ENCODE assay signal across 8 cellular contexts in the genomic region with DNA sequence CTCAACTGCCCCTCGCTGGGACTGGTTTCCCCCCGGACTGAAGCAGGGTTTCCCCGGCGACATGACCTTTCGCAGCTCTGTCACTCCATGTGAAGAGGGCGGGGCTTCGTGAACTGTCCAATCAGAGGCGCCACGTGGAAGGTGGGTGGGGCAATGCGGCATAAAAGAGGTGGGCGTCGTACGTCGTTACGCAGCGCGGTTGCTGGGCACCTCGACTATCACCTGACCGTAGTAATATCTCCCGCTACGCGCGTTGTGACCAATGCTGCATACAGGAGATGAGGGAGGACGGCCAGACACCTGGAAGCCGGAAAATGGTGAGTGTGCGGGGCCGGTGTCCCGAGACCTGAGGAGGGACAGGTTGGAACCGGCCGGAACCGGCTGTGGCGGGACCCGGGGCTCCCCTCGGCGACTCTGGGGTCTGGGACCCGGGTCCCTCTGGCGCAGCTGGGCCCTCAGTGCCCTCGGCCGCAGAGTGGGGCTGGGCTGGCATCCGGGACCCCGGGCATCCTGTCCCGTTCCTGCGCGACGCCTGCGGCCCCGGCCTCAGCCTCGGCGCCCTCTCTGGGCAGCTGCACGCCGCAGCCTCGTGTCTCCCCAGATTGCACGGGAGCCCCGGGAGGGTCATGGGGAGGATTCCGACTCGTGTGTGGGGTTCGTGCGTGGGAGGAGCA. TPM values are rescaled to one million over a fixed set of nuclear protein-coding genes. Genes with fewer than 3 reads are reported as not detected.
A peak's percentile ranks its signal among the peaks of the same experiment; 100 is the strongest.
DNase-seq lines count a peak whose midpoint lies in the region; ATAC-seq and TF ChIP-seq lines count a peak whose summit lies in the region.

No MANE protein-coding gene starts in this region.

- no peaks in the 10 kb centered on the region for H3K27me3 ChIP-seq in mesendoderm (ENCODE audit: insufficient read depth, low read length, poor library complexity)

- no peak overlapping the region for H3K23ac ChIP-seq in mesendoderm (ENCODE audit: low read length)

- peak overlapping the region; percentile 67 for H3K9ac ChIP-seq in mesendoderm (ENCODE audit: low read length)

- peak overlapping the region; percentile 25 for H3K4me3 ChIP-seq in HEK293 (ENCODE audit: low read depth, low read length)
- H3K4me3 ChIP-seq in mesendoderm (ENCODE audit: low read length) = peak overlapping the region; percentile 55

- H3K9me3 ChIP-seq in HEK293 (ENCODE audit: control insufficient read depth, insufficient read depth, low read depth, low read length) = no peaks in the 10 kb centered on the region

- H3K36me3 ChIP-seq in HEK293 (ENCODE audit: control insufficient read depth in 2 of 2, insufficient read depth in 1 of 2, low read length in 2 of 2) (peaks cover 0 to 29% of the 10 kb centered on the region in 2 experiments; a peak in 2 of 3 replicates), mesendoderm (ENCODE audit: control insufficient read depth, insufficient read depth, low read length) (no peaks in the 10 kb centered on the region)

- H2BK15ac ChIP-seq in mesendoderm (replicated peaks; ENCODE audit: low read depth) = no peak overlapping the region

- no peak overlapping the region for H3K4ac ChIP-seq in mesendoderm (ENCODE audit: low read depth, low read length)

- H3K27ac ChIP-seq in HEK293 (ENCODE audit: extremely low read depth, low read depth, low read length) = no peak overlapping the region
- H3K27ac ChIP-seq in mesendoderm (ENCODE audit: low read depth, low read length) = no peak overlapping the region

- no peak overlapping the region for H2BK120ac ChIP-seq in mesendoderm (ENCODE audit: low read depth, low read length)

- H4K8ac ChIP-seq in mesendoderm (ENCODE audit: low read depth, low read length) = no peak overlapping the region

- peak overlapping the region; percentile 54 for H3K4me2 ChIP-seq in mesendoderm (ENCODE audit: low read length)

- no CpG with 5 or more reads among the region's 58 CpGs for WGBS in mesendoderm (ENCODE audit: extremely low coverage, insufficient coverage, low lambda C conversion rate)

- no peak overlapping the region for H2AK5ac ChIP-seq in mesendoderm (ENCODE audit: low read length)

- POLR2A ChIA-PET in HEK293 (lab: Yijun Ruan, JAX) = no interaction called here

- TF ChIP-seq CTCF in HEK293 (tag by site-specific recombination; IDR thresholded peaks at IDR 0.05) = no peak

- H3K4me1 ChIP-seq in HEK293 (ENCODE audit: control insufficient read depth, insufficient read depth, low read length) (no peaks in the 10 kb centered on the region), mesendoderm (ENCODE audit: control insufficient read depth, low read depth, low read length) (no peaks in the 10 kb centered on the region)

- H3K18ac ChIP-seq in mesendoderm (ENCODE audit: low read length) = no peak overlapping the region

- CTCF ChIA-PET in HEK293 (lab: Yijun Ruan, JAX) = no interaction called here

- H3K79me1 ChIP-seq in mesendoderm (ENCODE audit: low read length) = no peaks in the 10 kb centered on the region

- ATAC-seq in GM21526 (IDR thresholded peaks at IDR 0.05; ENCODE audit: low FRiP score, unreplicated experiment) (no peak), GM18858 (IDR thresholded peaks at IDR 0.05; ENCODE audit: unreplicated experiment) (no peak), HG03342 (IDR thresholded peaks at IDR 0.05; ENCODE audit: unreplicated experiment) (no peak)

- peak overlapping the region; percentile 73 for H3K56ac ChIP-seq in mesendoderm (ENCODE audit: low read length)

- peak; percentile 28 to 57 for DNase-seq in activated CD8-positive, alpha-beta memory T cell treated with anti-CD3 and anti-CD28 coated beads for 1 hour (ENCODE audit: extremely low read depth in 1 of 2, low read depth in 1 of 2)
- DNase-seq in effector CD8-positive, alpha-beta T cell (lab: John Stamatoyannopoulos, UW) = peak; percentile 78
- DNase-seq in mesendoderm = peak; percentile 92
- peak in 2 of 3 donors; percentile 57 to 76 for DNase-seq in stimulated activated CD4-positive, alpha-beta T cell treated with anti-CD3 and anti-CD28 coated beads, TNF-alpha, amount 100 ng/mL, for 48 hours (ENCODE audit: low read depth in 3 of 3)

- H2BK5ac ChIP-seq in mesendoderm (ENCODE audit: low read length) = no peak overlapping the region

- no peaks in the 10 kb centered on the region for H3K79me2 ChIP-seq in mesendoderm (ENCODE audit: control insufficient read depth, insufficient read depth, low read length)

- no peak overlapping the region for H4K5ac ChIP-seq in mesendoderm (ENCODE audit: low read length)

TF ChIP-seq in HEK293, 187 proteins besides CTCF, POLR2A, EP300 and RAD21:
- no peak for TF ChIP-seq ZNF132 (tag by site-specific recombination; IDR thresholded peaks at IDR 0.05; ENCODE audit: borderline replicate concordance)
- no peak for TF ChIP-seq ZNF513 (tag by site-specific recombination; IDR thresholded peaks at IDR 0.05)
- no peak for TF ChIP-seq KLF10 (tag by site-specific recombination; IDR thresholded peaks at IDR 0.05)
- no peak for TF ChIP-seq ZNF585B (tag by site-specific recombination; IDR thresholded peaks at IDR 0.05)
- TF ChIP-seq HOXC10 (CRISPR knock-in tag; IDR thresholded peaks at IDR 0.05) = no peak
- TF ChIP-seq, protein P1, sequence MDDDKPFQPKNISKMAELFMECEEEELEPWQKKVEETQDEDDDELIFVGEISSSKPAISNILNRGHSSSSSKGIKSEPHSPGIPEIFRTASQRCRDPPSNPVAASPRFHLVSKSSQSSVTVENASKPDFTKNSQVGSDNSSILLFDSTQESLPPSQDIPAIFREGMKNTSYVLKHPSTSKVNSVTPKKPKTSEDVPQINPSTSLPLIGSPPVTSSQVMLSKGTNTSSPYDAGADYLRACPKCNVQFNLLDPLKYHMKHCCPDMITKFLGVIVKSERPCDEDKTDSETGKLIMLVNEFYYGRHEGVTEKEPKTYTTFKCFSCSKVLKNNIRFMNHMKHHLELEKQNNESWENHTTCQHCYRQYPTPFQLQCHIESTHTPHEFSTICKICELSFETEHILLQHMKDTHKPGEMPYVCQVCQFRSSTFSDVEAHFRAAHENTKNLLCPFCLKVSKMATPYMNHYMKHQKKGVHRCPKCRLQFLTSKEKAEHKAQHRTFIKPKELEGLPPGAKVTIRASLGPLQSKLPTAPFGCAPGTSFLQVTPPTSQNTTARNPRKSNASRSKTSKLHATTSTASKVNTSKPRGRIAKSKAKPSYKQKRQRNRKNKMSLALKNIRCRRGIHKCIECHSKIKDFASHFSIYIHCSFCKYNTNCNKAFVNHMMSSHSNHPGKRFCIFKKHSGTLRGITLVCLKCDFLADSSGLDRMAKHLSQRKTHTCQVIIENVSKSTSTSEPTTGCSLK (tag by site-specific recombination; IDR thresholded peaks at IDR 0.05) = no peak
- TF ChIP-seq ZNF521 (tag by site-specific recombination; IDR thresholded peaks at IDR 0.05) = no peak
- TF ChIP-seq ZNF202 (tag by site-specific recombination; IDR thresholded peaks at IDR 0.05; ENCODE audit: borderline replicate concordance) = no peak
- TF ChIP-seq ZNF350 (tag by site-specific recombination; IDR thresholded peaks at IDR 0.05) = no peak
- TF ChIP-seq KLF8 (tag by site-specific recombination; IDR thresholded peaks at IDR 0.05) = no peak
- TF ChIP-seq ZNF776 (tag by site-specific recombination; IDR thresholded peaks at IDR 0.05; ENCODE audit: borderline replicate concordance) = no peak
- no peak for TF ChIP-seq ZBTB20 (tag by site-specific recombination; IDR thresholded peaks at IDR 0.05)
- TF ChIP-seq, protein P2, sequence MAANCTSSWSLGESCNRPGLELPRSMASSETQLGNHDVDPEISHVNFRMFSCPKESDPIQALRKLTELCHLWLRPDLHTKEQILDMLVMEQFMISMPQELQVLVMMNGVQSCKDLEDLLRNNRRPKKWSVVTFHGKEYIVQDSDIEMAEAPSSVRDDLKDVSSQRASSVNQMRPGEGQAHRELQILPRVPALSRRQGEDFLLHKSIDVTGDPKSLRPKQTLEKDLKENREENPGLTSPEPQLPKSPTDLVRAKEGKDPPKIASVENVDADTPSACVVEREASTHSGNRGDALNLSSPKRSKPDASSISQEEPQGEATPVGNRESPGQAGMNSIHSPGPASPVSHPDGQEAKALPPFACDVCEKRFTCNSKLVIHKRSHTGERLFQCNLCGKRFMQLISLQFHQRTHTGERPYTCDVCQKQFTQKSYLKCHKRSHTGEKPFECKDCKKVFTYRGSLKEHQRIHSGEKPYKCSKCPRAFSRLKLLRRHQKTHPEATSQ (tag by site-specific recombination; IDR thresholded peaks at IDR 0.05) = no peak
- TF ChIP-seq ZNF146 (tag by site-specific recombination; IDR thresholded peaks at IDR 0.05) = no peak
- TF ChIP-seq ZNF37A (tag by site-specific recombination; IDR thresholded peaks at IDR 0.05) = no peak
- no peak for TF ChIP-seq ZNF514 (tag by site-specific recombination; IDR thresholded peaks at IDR 0.05)

RNA-seq across cellular contexts. Expression of gene ZNF136, which starts 32.1 kb away (rescaled TPM):
- 4.1 TPM for polyA plus RNA-seq in mesendoderm (2013, experiment 1 of 2)
- polyA plus RNA-seq in mesendoderm (2013, experiment 2 of 2) = 4.1 TPM

RNA-seq across cellular contexts. Expression of gene ZNF625, which starts 38.4 kb away (rescaled TPM):
- polyA plus RNA-seq in mesendoderm (2013, experiment 1 of 2) = 8.5 TPM
- polyA plus RNA-seq in mesendoderm (2013, experiment 2 of 2) = 7.3 TPM

RNA-seq across cellular contexts. Expression of gene ZNF20, which starts 54.8 kb away (rescaled TPM):
- polyA plus RNA-seq in mesendoderm (2013, experiment 1 of 2) = 3.5 TPM
- polyA plus RNA-seq in mesendoderm (2013, experiment 2 of 2) = 3.2 TPM
